ENCODE assay signal across 10 cellular contexts in genomic region chr17:45143101-45143670, GRCh38. TPM values are rescaled to one million over a fixed set of nuclear protein-coding genes. Genes with fewer than 3 reads are reported as not detected.
DNase-seq lines count a peak whose midpoint lies in the region; ATAC-seq and TF ChIP-seq lines count a peak whose summit lies in the region.
"Had no signal": no experiment of that assay in that cellular context is flagged by ENCODE, and none has a peak within 500 bp of the region (broad histone marks: within the 10 kb centered on the region; RNA-seq: fewer than 3 reads in every experiment).

No MANE protein-coding gene starts in this region.

- peaks cover 2% of the 10 kb centered on the region for H3K36me3 ChIP-seq in rectal smooth muscle tissue (ENCODE audit: control insufficient read depth, insufficient read depth, low read length)
- H3K36me3 ChIP-seq in SJCRH30, result no peaks in the 10 kb centered on the region

- H3K9me3 ChIP-seq in right cardiac atrium (ENCODE audit: control insufficient read depth, low read length) (no peaks in the 10 kb centered on the region), SJCRH30 (replicated peaks) (no peaks in the 10 kb centered on the region)

- H3K27ac Mint-ChIP-seq in CD14-positive monocyte, result peak overlapping the region in 1 of 7 donors; percentile 54
- H3K27ac Mint-ChIP-seq in T-cell, result peak overlapping the region; percentile 79 to 82

- DNase-seq in CD14-positive monocyte (ENCODE audit: low spot score), result no peak
- DNase-seq in T-cell, result no peak
- DNase-seq in right cardiac atrium, result peak in 2 of 3 donors; percentile 65 to 66
- DNase-seq in middle frontal gyrus (ENCODE audit: extremely low spot score, low spot score), result no peak
- DNase-seq in SJCRH30, result no peak
- DNase-seq: activated CD4-positive, alpha-beta T cell treated with anti-CD3 and anti-CD28 coated beads, Interleukin-2, amount 50 U/mL, for 1 hour; DMS79 had no signal

- H3K27me3 ChIP-seq in right cardiac atrium (ENCODE audit: control insufficient read depth, insufficient read depth) (no peaks in the 10 kb centered on the region), rectal smooth muscle tissue (ENCODE audit: control insufficient read depth, insufficient read depth, low read length) (no peaks in the 10 kb centered on the region), SJCRH30 (no peaks in the 10 kb centered on the region)

- peaks cover 2 to 8% of the 10 kb centered on the region in 2 donors for H3K36me3 Mint-ChIP-seq in CD14-positive monocyte
- peaks cover 1% of the 10 kb centered on the region for H3K36me3 Mint-ChIP-seq in T-cell

- WGBS in right cardiac atrium, result 60% methylated on average over 13 of the region's 13 CpGs

- POLR2A ChIA-PET in T-cell (lab: Charles Lee), result no interaction called here

- H3K27ac ChIP-seq in right cardiac atrium (ENCODE audit: low read length), result peak overlapping the region; percentile 92
- peak overlapping the region; percentile 93 for H3K27ac ChIP-seq in rectal smooth muscle tissue (ENCODE audit: low read depth, low read length)
- H3K27ac ChIP-seq in SJCRH30, result no peak overlapping the region

- H3K4me1 Mint-ChIP-seq in CD14-positive monocyte (peaks cover 26% of the 10 kb centered on the region), T-cell (peaks cover 35 to 55% (median 44%) of the 10 kb centered on the region in 3 donors)

- no peak overlapping the region for H3K4me3 ChIP-seq in right cardiac atrium (ENCODE audit: low read length)
- peak overlapping the region; percentile 60 for H3K4me3 ChIP-seq in rectal smooth muscle tissue (ENCODE audit: low read length)
- H3K4me3 ChIP-seq in SJCRH30, result no peak overlapping the region

- H3K4me3 Mint-ChIP-seq in CD14-positive monocyte, result peak overlapping the region; percentile 81 to 86
- peak overlapping the region; percentile 67 to 100 (median 68) for H3K4me3 Mint-ChIP-seq in T-cell

- peak overlapping the region; percentile 46 for H3K9ac ChIP-seq in rectal smooth muscle tissue (ENCODE audit: low read length)

- H3K27me3 Mint-ChIP-seq in CD14-positive monocyte (ENCODE audit: low read depth in 3 of 3), result peaks cover 0 to 2% (median 0%) of the 10 kb centered on the region in 3 donors
- H3K27me3 Mint-ChIP-seq in T-cell, result peaks cover 0 to 2% of the 10 kb centered on the region in 2 donors

- no peaks in the 10 kb centered on the region for H3K9me3 Mint-ChIP-seq in CD14-positive monocyte
- H3K9me3 Mint-ChIP-seq in T-cell, result no peaks in the 10 kb centered on the region

- CTCF ChIA-PET in T-cell (lab: Charles Lee), result interaction anchor here (0.7 to 2.4 kb wide), 2 partner anchors 8 to 86 kb away, joined by 5 to 13 read pairs; partner anchors contain the start of gene ACBD4 (in 1 of the 2)

- ATAC-seq in T-cell (replicated peaks in 1 of 4), result no peak
- no peak for ATAC-seq in right cardiac atrium
- ATAC-seq in GM18858 (IDR thresholded peaks at IDR 0.05; ENCODE audit: unreplicated experiment), result no peak
- no peak for ATAC-seq in HG02763 (IDR thresholded peaks at IDR 0.05; ENCODE audit: unreplicated experiment)

- intact Hi-C loops in CD14-positive monocyte (cut with micrococcal nuclease), result loop anchor here in 1 of 2 donors (10.0 kb wide), 1 partner anchor 172 kb away; the partner anchor contains the start of gene MAP3K14
- intact Hi-C loops in right cardiac atrium (cut with DNase I), result loop anchor here in 1 of 4 donors (10.0 kb wide), 1 partner anchor 172 kb away; the partner anchor contains the start of gene MAP3K14

- TF ChIP-seq CTCF in CD14-positive monocyte (IDR thresholded peaks at IDR 0.05), result no peak

- peaks cover 5% of the 10 kb centered on the region for H3K4me1 ChIP-seq in right cardiac atrium (ENCODE audit: control insufficient read depth, insufficient read depth, low read length)
- peaks cover 13% of the 10 kb centered on the region for H3K4me1 ChIP-seq in rectal smooth muscle tissue (ENCODE audit: control insufficient read depth, insufficient read depth, low read length)
- peaks cover 21% of the 10 kb centered on the region for H3K4me1 ChIP-seq in SJCRH30

RNA-seq across cellular contexts. Expression of gene HEXIM1, which starts 5.1 kb away (rescaled TPM):
- polyA plus RNA-seq in CD14-positive monocyte (1 to 10 TPM; 2.2 to 2.5 TPM), right cardiac atrium (21.2 TPM)
- total RNA-seq in T-cell (10 to 100 TPM; 32.3 to 55.9 (median 34.5) TPM), right cardiac atrium (10 to 100 TPM; 37.1 to 42.6 (median 40.6) TPM)
- total RNA-seq in SJCRH30 (2014; rRNA removed; shearing (Covaris generic)), result 9.7 and 10.5 TPM in 2 replicates

RNA-seq across cellular contexts. Expression of gene ACBD4, which starts 7.7 kb away (rescaled TPM):
- polyA plus RNA-seq in CD14-positive monocyte (1 to 10 TPM; 4.8 to 6.2 TPM), right cardiac atrium (12.0 TPM)
- total RNA-seq in T-cell (10 to 100 TPM; 28.4 to 48.5 (median 38.9) TPM), right cardiac atrium (10 to 100 TPM; 11.9 to 14.8 (median 12.6) TPM)
- total RNA-seq in SJCRH30 (2014; rRNA removed; shearing (Covaris generic)), result 0.33 and 0.61 TPM in 2 replicates

RNA-seq across cellular contexts. Expression of gene PLCD3, which starts 10.9 kb away (rescaled TPM):
- polyA plus RNA-seq in CD14-positive monocyte, result 1 to 10 TPM in 1 of 2 donors, under 1 TPM in 1; 0.97 to 2.5 TPM
- total RNA-seq in T-cell, result 1 to 10 TPM; 3.1 to 9.9 (median 4.8) TPM
- total RNA-seq in right cardiac atrium, result 100 to 1,000 TPM in 3 of 4 donors, 10 to 100 TPM in 1; 94.2 to 164 (median 138) TPM
- 100 TPM for polyA plus RNA-seq in right cardiac atrium
- total RNA-seq in SJCRH30 (2014; rRNA removed; shearing (Covaris generic)), result 5.8 and 8.2 TPM in 2 replicates

RNA-seq across cellular contexts. Expression of gene HEXIM2, which starts 18.5 kb away (rescaled TPM):
- polyA plus RNA-seq in CD14-positive monocyte, result 1 to 10 TPM; 2.5 to 2.9 TPM
- 1 to 10 TPM; 2.0 to 5.8 (median 3.3) TPM for total RNA-seq in T-cell
- 1 to 10 TPM; 3.5 to 8.2 (median 6.6) TPM for total RNA-seq in right cardiac atrium
- polyA plus RNA-seq in right cardiac atrium, result 6.5 TPM
- total RNA-seq in SJCRH30 (2014; rRNA removed; shearing (Covaris generic)), result 6.2 and 6.3 TPM in 2 replicates

Comparison
In these comparisons a context has a peak if more than half of its experiments do, and no peak if none do; other contexts are left out.
1. DNase-seq: peak in right cardiac atrium (2 of 3); none in CD14-positive monocyte (single experiment), T-cell (0 of 34), middle frontal gyrus (single experiment) and SJCRH30 (0 of 2).
2. RNA of gene PLCD3, which starts 10.9 kb away (total RNA-seq): 94.2 to 164 TPM in right cardiac atrium; 5.8 to 8.2 TPM in SJCRH30 and 3.1 to 9.9 TPM in T-cell; every median in the first group is over 4 times any median in the second.